Comparison of ENCODE assay signal across 8 cellular contexts in genomic region chr6:134176283-134176975, GRCh38.
DNase-seq lines count a peak whose midpoint lies in the region; ATAC-seq and TF ChIP-seq lines count a peak whose summit lies in the region.

No MANE protein-coding gene starts in this region.

- H3K27ac Mint-ChIP-seq in stimulated activated effector memory CD8-positive, alpha-beta T cell treated with anti-CD3 and anti-CD28 coated beads, Interleukin-12 subunit alpha, Interleukin-12 subunit beta, amount 100 ng/mL, for 72 hours: peak overlapping the region; percentile 90

- H3K4me3 ChIP-seq in AG04450 (ENCODE audit: low read depth, low read length) (peak overlapping the region; percentile 65), KMS-11 (IDR thresholded peaks at IDR 0.05; ENCODE audit: insufficient read depth, low read depth, low read length) (no peak overlapping the region), choroid plexus epithelial cell (ENCODE audit: low read depth, low read length) (peak overlapping the region; percentile 73)

- H3K9me3 ChIP-seq in AG04450 (ENCODE audit: control insufficient read depth, insufficient read depth, low read length): no peaks in the 10 kb centered on the region

- H3K27ac ChIP-seq in AG04450 (ENCODE audit: low read depth, low read length): peak overlapping the region; percentile 85
- H3K27ac ChIP-seq in KMS-11: no peak overlapping the region

- no peaks in the 10 kb centered on the region for H4K20me1 ChIP-seq in KMS-11 (ENCODE audit: insufficient read depth)

- peak overlapping the region; percentile 89; the same call in 1 of the 2 replicates for H2AFZ ChIP-seq in KMS-11 (ENCODE audit: low read depth)

- no peak for ATAC-seq in stimulated activated effector memory CD8-positive, alpha-beta T cell treated with anti-CD3 and anti-CD28 coated beads, Interleukin-12 subunit alpha, Interleukin-12 subunit beta, amount 100 ng/mL, for 72 hours
- no peak for ATAC-seq in GM21717 (IDR thresholded peaks at IDR 0.05; ENCODE audit: unreplicated experiment)

- H3K4me1 Mint-ChIP-seq in stimulated activated effector memory CD8-positive, alpha-beta T cell treated with anti-CD3 and anti-CD28 coated beads, Interleukin-12 subunit alpha, Interleukin-12 subunit beta, amount 100 ng/mL, for 72 hours: peaks cover 48% of the 10 kb centered on the region

- TF ChIP-seq CTCF in AG04450 (IDR thresholded peaks at IDR 0.05; ENCODE audit: low read depth, low read length) (no peak), KMS-11 (conservative IDR thresholded peaks at IDR 0.05; ENCODE audit: low read depth, low read length) (no peak), choroid plexus epithelial cell (conservative IDR thresholded peaks at IDR 0.05; ENCODE audit: low read depth, low read length) (no peak)

- no peak for DNase-seq in AG04450 (ENCODE audit: low read depth, low spot score)
- peak; percentile 73 for DNase-seq in choroid plexus epithelial cell (ENCODE audit: low read depth)
- DNase-seq in kidney tubule cell (ENCODE audit: low spot score): peak; percentile 45
- no peak for DNase-seq in stimulated activated effector memory CD8-positive, alpha-beta T cell treated with anti-CD3 and anti-CD28 coated beads, Interleukin-12 subunit alpha, Interleukin-12 subunit beta, amount 100 ng/mL, for 72 hours (ENCODE audit: low spot score in 2 of 2)
- no peak for DNase-seq in SW480 (ENCODE audit: low spot score)
- DNase-seq in NOMO-1 treated with dmso at 0.1 percent for 144 hours (lab: John Stamatoyannopoulos, UW; ENCODE audit: unreplicated experiment): no peak

- no peaks in the 10 kb centered on the region for H3K9me3 Mint-ChIP-seq in stimulated activated effector memory CD8-positive, alpha-beta T cell treated with anti-CD3 and anti-CD28 coated beads, Interleukin-12 subunit alpha, Interleukin-12 subunit beta, amount 100 ng/mL, for 72 hours

- H3K4me1 ChIP-seq in KMS-11 (ENCODE audit: low read depth, poor library complexity, severe bottlenecking): peaks cover 29% of the 10 kb centered on the region

- POLR2A ChIA-PET in AG04450 (lab: Yijun Ruan, JAX): interaction anchor here (1.1 to 1.9 kb wide), 3 partner anchors 246 to 646 kb away, joined by 4 to 11 read pairs (median 4); no protein-coding TSS in a partner anchor

- H3K27me3 ChIP-seq in AG04450 (ENCODE audit: control insufficient read depth, insufficient read depth, low read length): no peaks in the 10 kb centered on the region
- no peaks in the 10 kb centered on the region for H3K27me3 ChIP-seq in KMS-11 (ENCODE audit: insufficient read depth, low read depth)

- CTCF ChIA-PET in AG04450 (lab: Charles Lee): interaction anchor here (1.8 to 4.6 kb wide), 5 partner anchors 18 to 764 kb away, joined by 12 to 29 read pairs (median 15); no protein-coding TSS in a partner anchor

- H3K36me3 Mint-ChIP-seq in stimulated activated effector memory CD8-positive, alpha-beta T cell treated with anti-CD3 and anti-CD28 coated beads, Interleukin-12 subunit alpha, Interleukin-12 subunit beta, amount 100 ng/mL, for 72 hours: peaks cover 55% of the 10 kb centered on the region

- H3K79me2 ChIP-seq in KMS-11 (ENCODE audit: insufficient read depth, low read depth): peaks cover 15% of the 10 kb centered on the region; the same call in 1 of the 2 replicates

- peak overlapping the region; percentile 77 for H3K4me2 ChIP-seq in KMS-11

- no peaks in the 10 kb centered on the region for H3K36me3 ChIP-seq in KMS-11 (ENCODE audit: insufficient read depth)

- no peak overlapping the region for H3K9ac ChIP-seq in KMS-11

- H3K4me3 Mint-ChIP-seq in stimulated activated effector memory CD8-positive, alpha-beta T cell treated with anti-CD3 and anti-CD28 coated beads, Interleukin-12 subunit alpha, Interleukin-12 subunit beta, amount 100 ng/mL, for 72 hours: peak overlapping the region; percentile 90

Comparison
In these comparisons a context has a peak if more than half of its experiments do, and no peak if none do; other contexts are left out.
1. DNase-seq: peak in choroid plexus epithelial cell (single experiment) and kidney tubule cell (single experiment); none in AG04450 (single experiment), stimulated activated effector memory CD8-positive, alpha-beta T cell treated with anti-CD3 and anti-CD28 coated beads, Interleukin-12 subunit alpha, Interleukin-12 subunit beta, amount 100 ng/mL, for 72 hours (0 of 2), SW480 (single experiment) and NOMO-1 treated with dmso at 0.1 percent for 144 hours (single experiment).